16 cellular contexts compared by ENCODE assay signal in the genomic region with DNA sequence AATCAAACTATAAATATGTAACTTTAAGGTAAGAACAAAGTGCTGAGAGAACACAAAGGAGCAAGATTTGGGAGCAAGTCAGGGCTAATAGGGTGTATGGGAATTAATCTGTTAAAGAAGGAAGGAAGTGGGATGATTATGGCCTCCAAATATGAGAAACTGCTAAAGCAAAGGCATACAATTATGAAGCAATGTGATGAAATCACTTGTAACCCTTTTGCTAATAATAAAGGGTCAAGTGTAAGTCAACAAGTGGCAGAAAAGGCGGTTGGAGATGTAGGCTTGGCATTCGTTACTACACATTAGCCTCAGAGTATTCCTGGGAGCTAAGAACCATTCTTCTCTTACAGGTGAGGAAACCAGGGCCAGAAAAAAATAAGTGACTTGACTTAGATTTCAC.
A peak's percentile ranks its signal among the peaks of the same experiment; 100 is the strongest.
DNase-seq lines count a peak whose midpoint lies in the region; ATAC-seq and TF ChIP-seq lines count a peak whose summit lies in the region.
"Had no signal": no experiment of that assay in that cellular context is flagged by ENCODE, and none has a peak within 500 bp of the region (broad histone marks: within the 10 kb centered on the region; RNA-seq: fewer than 3 reads in every experiment).

No MANE protein-coding gene starts in this region.

- no peaks in the 10 kb centered on the region for H3K36me3 ChIP-seq in left lung
- no peaks in the 10 kb centered on the region for H3K36me3 ChIP-seq in Karpas-422 (ENCODE audit: insufficient read depth, low read length)
- no peaks in the 10 kb centered on the region for H3K36me3 ChIP-seq in suprapubic skin

- H3K27me3 ChIP-seq in left lung (no peaks in the 10 kb centered on the region), Karpas-422 (ENCODE audit: low read length) (no peaks in the 10 kb centered on the region), suprapubic skin (no peaks in the 10 kb centered on the region)

- no peak overlapping the region for H3K27ac ChIP-seq in left lung
- H3K27ac ChIP-seq in Karpas-422 (ENCODE audit: low read length): no peak overlapping the region
- H3K27ac ChIP-seq in suprapubic skin: no peak overlapping the region
- H3K27ac ChIP-seq: A549 had no signal

- TF ChIP-seq EP300 in suprapubic skin (IDR thresholded peaks at IDR 0.05): no peak

- 78% methylated on average over 2 of the region's 2 CpGs for WGBS in suprapubic skin

- H4K20me1 ChIP-seq in Karpas-422 (ENCODE audit: insufficient read depth, low read depth, low read length): no peaks in the 10 kb centered on the region

- H3K9me3 ChIP-seq in left lung (no peaks in the 10 kb centered on the region), Karpas-422 (ENCODE audit: low read length) (no peaks in the 10 kb centered on the region), suprapubic skin (no peaks in the 10 kb centered on the region)
- H3K9me3 ChIP-seq: A549 had no signal

- no peak overlapping the region for H2AFZ ChIP-seq in Karpas-422 (ENCODE audit: low read length)

- DNase-seq in DMS53 (lab: John Stamatoyannopoulos, UW) (peak; percentile 30), NOMO-1 treated with dmso at 0.1 percent for 144 hours (lab: John Stamatoyannopoulos, UW; ENCODE audit: unreplicated experiment) (peak; percentile 66), cardiac fibroblast (ENCODE audit: low read depth in 2 of 2) (peak; percentile 0), left lung (no peak), ureter (ENCODE audit: low spot score) (no peak), Karpas-422 (no peak), suprapubic skin (ENCODE audit: low spot score in 2 of 2) (no peak)
- DNase-seq: DND-41, GDM1, HCEC 1CT, NCI-H146, NCI-H2081 treated with DMSO at 0.1 percent for 48 hours, NCI-H446, NCI-H748 treated with DMSO at 0.1 percent for 48 hours, SIG-M5 had no signal

- peak; percentile 87 for ATAC-seq in left lung
- ATAC-seq: A549 had no signal

- H3K4me1 ChIP-seq in left lung (no peaks in the 10 kb centered on the region), Karpas-422 (ENCODE audit: low read length) (no peaks in the 10 kb centered on the region), suprapubic skin (no peaks in the 10 kb centered on the region)
- H3K4me1 ChIP-seq: A549 had no signal

- H3K79me2 ChIP-seq in Karpas-422 (ENCODE audit: low read length): no peaks in the 10 kb centered on the region

- no peak overlapping the region for H3K9ac ChIP-seq in Karpas-422 (ENCODE audit: low read length)

- H3K4me3 ChIP-seq in cardiac fibroblast (replicated peaks in 1 of 2; ENCODE audit: low read depth in 2 of 2, low read length in 2 of 2) (no peak overlapping the region), left lung (no peak overlapping the region), Karpas-422 (ENCODE audit: low read length) (no peak overlapping the region), suprapubic skin (no peak overlapping the region)
- H3K4me3 ChIP-seq: A549 had no signal

- no peak for TF ChIP-seq POLR2A in suprapubic skin (IDR thresholded peaks at IDR 0.05)

- no peak for TF ChIP-seq CTCF in cardiac fibroblast (IDR thresholded peaks at IDR 0.05; ENCODE audit: low read depth, low read length)
- no peak for TF ChIP-seq CTCF in left lung (IDR thresholded peaks at IDR 0.05)
- no peak for TF ChIP-seq CTCF in suprapubic skin (IDR thresholded peaks at IDR 0.05)

- H3K9me2 ChIP-seq in Karpas-422 (replicated peaks; ENCODE audit: insufficient read depth, low read length): no peaks in the 10 kb centered on the region

- no peak overlapping the region for H3K4me2 ChIP-seq in Karpas-422 (ENCODE audit: low read depth, low read length, poor library complexity, severe bottlenecking)
- H3K4me2 ChIP-seq: A549 had no signal

- intact Hi-C loops in left lung (cut with DNase I): no loop called here

Comparison
In these comparisons a context has a peak if more than half of its experiments do, and no peak if none do; other contexts are left out.
1. DNase-seq: peak in DMS53 (single experiment), NOMO-1 treated with dmso at 0.1 percent for 144 hours (single experiment) and cardiac fibroblast (2 of 2); none in left lung (0 of 2), ureter (single experiment), Karpas-422 (single experiment) and suprapubic skin (0 of 2).